ENCODE assay signal across 2 cellular contexts in genomic region chr17:2694381-2695242, GRCh38.
TF ChIP-seq lines count a peak whose summit lies in the region.

No MANE protein-coding gene starts in this region.

TF ChIP-seq in GM12891, 5 proteins besides CTCF, POLR2A, EP300 and RAD21:
- TF ChIP-seq POLR2AphosphoS5 (IDR thresholded peaks at IDR 0.05; ENCODE audit: low read depth, low read length), result no peak
- no peak for TF ChIP-seq POU2F2 (IDR thresholded peaks at IDR 0.05; ENCODE audit: low read depth, low read length)
- no peak for TF ChIP-seq TAF1 (IDR thresholded peaks at IDR 0.05; ENCODE audit: low read depth, low read length)
- no peak for TF ChIP-seq PAX5 (IDR thresholded peaks at IDR 0.05; ENCODE audit: insufficient read depth, low read length, severe bottlenecking)
- TF ChIP-seq SPI1 (IDR thresholded peaks at IDR 0.05; ENCODE audit: low read depth, low read length), result no peak
TF ChIP-seq in GM12891: peak in this region for 0.

TF ChIP-seq in endothelial cell of umbilical vein, 7 proteins besides CTCF, POLR2A, EP300 and RAD21:
- TF ChIP-seq FOS (IDR thresholded peaks at IDR 0.05; ENCODE audit: borderline replicate concordance, insufficient read depth, low read length) (no peak), MAX (IDR thresholded peaks at IDR 0.05; ENCODE audit: insufficient read depth, insufficient read length) (no peak), MYC (IDR thresholded peaks at IDR 0.05; ENCODE audit: low read depth, low read length) (no peak), JUN (IDR thresholded peaks at IDR 0.05; ENCODE audit: borderline replicate concordance, insufficient read depth, insufficient read length, low read depth) (no peak), GATA2 (IDR thresholded peaks at IDR 0.05; ENCODE audit: insufficient read depth, insufficient read length, low read depth, low read length) (no peak), EZH2 (IDR thresholded peaks at IDR 0.05; ENCODE audit: borderline replicate concordance, low read depth, low read length, severe bottlenecking) (no peak), POLR2AphosphoS5 (IDR thresholded peaks at IDR 0.05; ENCODE audit: insufficient read depth, low read depth, low read length) (no peak)
